In genomic region chr16:69311533-69312388, GRCh38 we compare ENCODE assay signal across 8 cellular contexts. TPM values are rescaled to one million over a fixed set of nuclear protein-coding genes. Genes with fewer than 3 reads are reported as not detected.
DNase-seq lines count a peak whose midpoint lies in the region; FAIRE-seq and TF ChIP-seq lines count a peak whose summit lies in the region.

No MANE protein-coding gene starts in this region.

- no peaks in the 10 kb centered on the region for H3K9me2 ChIP-seq in neural cell (ENCODE audit: insufficient read depth, low read length)

- H3K4me2 ChIP-seq in neural cell (ENCODE audit: low read length), result peak overlapping the region; percentile 99

- FAIRE-seq in H54 (lab: Jason Lieb, UNC), result no peak

- no peak for TF ChIP-seq RAD21 in neural cell (conservative IDR thresholded peaks at IDR 0.05)

- H3K9me3 ChIP-seq in neural cell (ENCODE audit: low read length), result no peaks in the 10 kb centered on the region

- TF ChIP-seq POLR2A in H54 (IDR thresholded peaks at IDR 0.05; ENCODE audit: low read depth, low read length), result no peak

- peak overlapping the region; percentile 84 for H3K9ac ChIP-seq in neural cell (ENCODE audit: low read length)

- H3F3A ChIP-seq in neural cell (ENCODE audit: insufficient read depth, low read length, poor library complexity, severe bottlenecking), result no peaks in the 10 kb centered on the region

- H3K27me3 ChIP-seq in neural cell (ENCODE audit: insufficient read depth, low read depth, low read length), result no peaks in the 10 kb centered on the region

- H3K4me3 ChIP-seq in neural cell (ENCODE audit: low read length), result peak overlapping the region; percentile 96

- peaks cover 7% of the 10 kb centered on the region for H3K36me3 ChIP-seq in neural cell (ENCODE audit: insufficient read depth, low read length)

- no peaks in the 10 kb centered on the region for H4K20me1 ChIP-seq in neural cell (ENCODE audit: insufficient read depth)

- H3K27ac ChIP-seq in neural cell (ENCODE audit: low read length), result peak overlapping the region; percentile 57

- no peak for TF ChIP-seq CTCF in neural cell (IDR thresholded peaks at IDR 0.05; ENCODE audit: poor library complexity, severe bottlenecking)

- H3K79me2 ChIP-seq in neural cell (replicated peaks; ENCODE audit: insufficient read depth, low read length), result peaks cover 21% of the 10 kb centered on the region

- no peak for TF ChIP-seq EP300 in neural cell (conservative IDR thresholded peaks at IDR 0.05; ENCODE audit: poor library complexity, severe bottlenecking)

- DNase-seq in NCI-H1417 (lab: John Stamatoyannopoulos, UW), result peak in 2 of 3 experiments; percentile 53 to 60
- no peak for DNase-seq in NCI-H1417 treated with DMSO at 0.1 percent for 48 hours (lab: John Stamatoyannopoulos, UW)
- peak; percentile 50 for DNase-seq in H54 (ENCODE audit: insufficient read length, low spot score)
- peak; percentile 29 for DNase-seq in KG1 (lab: John Stamatoyannopoulos, UW)
- DNase-seq in activated CD8-positive, alpha-beta memory T cell treated with anti-CD3 and anti-CD28 coated beads, Interleukin-2, amount 50 U/mL, for 4 hours, result peak; percentile 48
- peak; percentile 32 for DNase-seq in fibroblast of gingiva (ENCODE audit: low read depth)
- no peak for DNase-seq in AML-193 (lab: John Stamatoyannopoulos, UW)

- H2AFZ ChIP-seq in neural cell (ENCODE audit: low read depth, low read length), result peak overlapping the region; percentile 27

TF ChIP-seq in neural cell, 6 proteins besides CTCF, POLR2A, EP300 and RAD21:
- TF ChIP-seq SMC3 (conservative IDR thresholded peaks at IDR 0.05; ENCODE audit: poor library complexity) (peak; percentile 17), TAF1 (IDR thresholded peaks at IDR 0.05; ENCODE audit: low read depth) (no peak), EZH2 (IDR thresholded peaks at IDR 0.05; ENCODE audit: borderline replicate concordance, insufficient read depth, low read length, poor library complexity, severe bottlenecking) (no peak), MXI1 (conservative IDR thresholded peaks at IDR 0.05; ENCODE audit: poor library complexity, severe bottlenecking) (peak; percentile 44), REST (IDR thresholded peaks at IDR 0.05; ENCODE audit: borderline replicate concordance) (no peak)

RNA-seq across cellular contexts. Expression of gene VPS4A, which starts 0.6 kb away (rescaled TPM):
- 46.3 and 52.6 TPM in 2 replicates for polyA plus RNA-seq in neural cell
- 39.4 and 46.0 TPM in 2 replicates for polyA minus RNA-seq in neural cell

RNA-seq across cellular contexts. Expression of gene PDF, which starts 18.6 kb away (rescaled TPM):
- polyA plus RNA-seq in neural cell, result 5.1 and 6.0 TPM in 2 replicates
- 9.1 and 12.2 TPM in 2 replicates for polyA minus RNA-seq in neural cell

RNA-seq across cellular contexts. Expression of gene COG8, which starts 27.6 kb away (rescaled TPM):
- 27.8 and 44.4 TPM in 2 replicates for polyA plus RNA-seq in neural cell
- 68.4 and 75.7 TPM in 2 replicates for polyA minus RNA-seq in neural cell

RNA-seq across cellular contexts. Expression of gene NIP7, which starts 27.8 kb away (rescaled TPM):
- 12.2 and 15.8 TPM in 2 replicates for polyA plus RNA-seq in neural cell
- polyA minus RNA-seq in neural cell, result 12.9 and 13.3 TPM in 2 replicates

RNA-seq across cellular contexts. Expression of gene TMED6, which starts 39.8 kb away (rescaled TPM):
- not detected in 2 replicates for polyA plus RNA-seq in neural cell
- polyA minus RNA-seq in neural cell, result not detected in 2 replicates

Comparison
In these comparisons a context has a peak if more than half of its experiments do, and no peak if none do; other contexts are left out.
1. DNase-seq: peak in NCI-H1417 (2 of 3), H54 (single experiment), KG1 (single experiment), activated CD8-positive, alpha-beta memory T cell treated with anti-CD3 and anti-CD28 coated beads, Interleukin-2, amount 50 U/mL, for 4 hours (single experiment) and fibroblast of gingiva (single experiment); none in NCI-H1417 treated with DMSO at 0.1 percent for 48 hours (single experiment) and AML-193 (0 of 2).